In genomic region chr6:15500901-15501805, GRCh38 we compare ENCODE assay signal across 20 cellular contexts.
A peak's percentile ranks its signal among the peaks of the same experiment; 100 is the strongest.
DNase-seq lines count a peak whose midpoint lies in the region; ATAC-seq and TF ChIP-seq lines count a peak whose summit lies in the region.
"Had no signal": no experiment of that assay in that cellular context is flagged by ENCODE, and none has a peak within 500 bp of the region (broad histone marks: within the 10 kb centered on the region; RNA-seq: fewer than 3 reads in every experiment).

No MANE protein-coding gene starts in this region.

- 93% methylated on average over 34 of the region's 36 CpGs for WGBS in mesenchymal stem cell
- 93 to 97% (median 95%) methylated on average over 36 of the region's 36 CpGs for WGBS in stomach, 5 donors

- TF ChIP-seq CTCF in stomach (IDR thresholded peaks at IDR 0.05), result no peak

- peaks cover 51 to 75% of the 10 kb centered on the region in 2 donors for H3K36me3 Mint-ChIP-seq in stimulated activated naive B cell treated with anti-CD40 and anti-IgM and Interleukin-4, amounts not matched to agents 10 μg/mL and 1 μg/mL and 100 μg/mL, for 72 hours

- no peak for TF ChIP-seq POLR2A in stomach (IDR thresholded peaks at IDR 0.05)

- no peak overlapping the region for H2BK15ac ChIP-seq in mesenchymal stem cell (ENCODE audit: low read depth, poor library complexity, severe bottlenecking)

- no peak overlapping the region for H2AFZ ChIP-seq in mesenchymal stem cell (ENCODE audit: low read depth, low read length)

- H3K4ac ChIP-seq in mesenchymal stem cell (ENCODE audit: low read depth in 1 of 2, low read length in 2 of 2), result no peak overlapping the region

- DNase-seq in activated effector memory CD4-positive, alpha-beta T cell treated with anti-CD3 and anti-CD28 coated beads, Interleukin-2, amount 50 U/mL, for 16 hours, result peak; percentile 48
- no peak for DNase-seq in activated effector memory CD4-positive, alpha-beta T cell treated with Interleukin-2 at 50 U/mL for 16 hours
- peak; percentile 24 for DNase-seq in amniotic epithelial cell (ENCODE audit: low read depth)
- DNase-seq in mesenchymal stem cell, result no peak
- DNase-seq in stimulated activated naive B cell treated with anti-CD40 and anti-IgM and Interleukin-4, amounts not matched to agents 10 μg/mL and 1 μg/mL and 100 μg/mL, for 72 hours, result no peak
- no peak for DNase-seq in GM03348 (ENCODE audit: low spot score)
- no peak for DNase-seq in stomach
- DNase-seq: Calu3, colonic mucosa, GDM1, HFFc6, immature natural killer cell, NCI-H2107, NCI-H774 had no signal

- H2AK5ac ChIP-seq in mesenchymal stem cell (ENCODE audit: low read length, severe bottlenecking), result no peak overlapping the region

- no peaks in the 10 kb centered on the region for H3K27me3 Mint-ChIP-seq in stimulated activated naive B cell treated with anti-CD40 and anti-IgM and Interleukin-4, amounts not matched to agents 10 μg/mL and 1 μg/mL and 100 μg/mL, for 72 hours
- H3K27me3 Mint-ChIP-seq: memory B cell; stimulated activated naive CD8-positive, alpha-beta T cell treated with anti-CD3 and anti-CD28 coated beads, Interleukin-15, Interleukin-2, amounts not matched to agents 100 ng/mL and 50 ng/mL, for 24 hours had no signal

- H3K14ac ChIP-seq in mesenchymal stem cell (ENCODE audit: low read length in 2 of 2), result no peak overlapping the region

- peak overlapping the region; percentile 76 for H3K27ac Mint-ChIP-seq in stimulated activated naive B cell treated with anti-CD40 and anti-IgM and Interleukin-4, amounts not matched to agents 10 μg/mL and 1 μg/mL and 100 μg/mL, for 72 hours
- H3K27ac Mint-ChIP-seq: HFFc6, memory B cell had no signal

- no peak overlapping the region for H4K8ac ChIP-seq in mesenchymal stem cell (ENCODE audit: low read length)

- H2BK5ac ChIP-seq in mesenchymal stem cell (ENCODE audit: low read depth, low read length, poor library complexity, severe bottlenecking), result no peak overlapping the region

- intact Hi-C loops in stomach (cut with DNase I; ENCODE audit: low total_unique reads), result loop anchor here (10.0 kb wide), 1 partner anchor 124 kb away; no protein-coding TSS in a partner anchor

- peak overlapping the region; percentile 47 for H4K91ac ChIP-seq in mesenchymal stem cell (ENCODE audit: low read length)

- no peak overlapping the region for H3K27ac ChIP-seq in mesenchymal stem cell (ENCODE audit: low read length, poor library complexity, severe bottlenecking)
- H3K27ac ChIP-seq in stomach, result peak overlapping the region in 1 of 5 donors; percentile 13
- H3K27ac ChIP-seq: colonic mucosa, Peyer's patch, VCaP had no signal

- no peak overlapping the region for H3K9ac ChIP-seq in mesenchymal stem cell (ENCODE audit: low read length)

- H3K23ac ChIP-seq in mesenchymal stem cell (ENCODE audit: low read length in 2 of 2), result no peak overlapping the region

- H3K9me3 Mint-ChIP-seq in stimulated activated naive B cell treated with anti-CD40 and anti-IgM and Interleukin-4, amounts not matched to agents 10 μg/mL and 1 μg/mL and 100 μg/mL, for 72 hours, result no peaks in the 10 kb centered on the region
- H3K9me3 Mint-ChIP-seq: HFFc6; immature natural killer cell; memory B cell; stimulated activated naive CD8-positive, alpha-beta T cell treated with anti-CD3 and anti-CD28 coated beads, Interleukin-15, Interleukin-2, amounts not matched to agents 100 ng/mL and 50 ng/mL, for 24 hours had no signal

- peaks cover 10 to 26% of the 10 kb centered on the region in 2 donors for H3K4me1 Mint-ChIP-seq in stimulated activated naive B cell treated with anti-CD40 and anti-IgM and Interleukin-4, amounts not matched to agents 10 μg/mL and 1 μg/mL and 100 μg/mL, for 72 hours

- H3K4me1 ChIP-seq in mesenchymal stem cell (ENCODE audit: control insufficient read depth, insufficient read depth, low read depth, low read length) (peaks cover 33% of the 10 kb centered on the region), stomach (peaks cover 16 to 51% (median 27%) of the 10 kb centered on the region in 4 donors)
- H3K4me1 ChIP-seq: colonic mucosa had no signal

- H3K27me3 ChIP-seq in mesenchymal stem cell (ENCODE audit: control insufficient read depth in 1 of 2, insufficient read depth in 1 of 2, low read length in 2 of 2), result no peaks in the 10 kb centered on the region
- no peaks in the 10 kb centered on the region for H3K27me3 ChIP-seq in stomach
- H3K27me3 ChIP-seq: colonic mucosa, Peyer's patch had no signal

- peaks cover 26% of the 10 kb centered on the region for H3K79me1 ChIP-seq in mesenchymal stem cell (replicated peaks; ENCODE audit: low read length, poor library complexity, severe bottlenecking)

- TF ChIP-seq EP300 in stomach (IDR thresholded peaks at IDR 0.05), result no peak

- H3K36me3 ChIP-seq in mesenchymal stem cell (ENCODE audit: control insufficient read depth in 1 of 2, insufficient read depth in 2 of 2, low read depth in 1 of 2, low read length in 2 of 2) (peaks cover 60 to 77% of the 10 kb centered on the region in 2 experiments), stomach (peaks cover 18 to 77% (median 65%) of the 10 kb centered on the region in 4 donors)
- H3K36me3 ChIP-seq: colonic mucosa had no signal

- H3K9me3 ChIP-seq in mesenchymal stem cell (ENCODE audit: control insufficient read depth, low read length), result no peaks in the 10 kb centered on the region
- H3K9me3 ChIP-seq in stomach, result no peaks in the 10 kb centered on the region
- H3K9me3 ChIP-seq: colonic mucosa, Peyer's patch had no signal

- peak overlapping the region in 1 of 2 experiments; percentile 28 for H3K18ac ChIP-seq in mesenchymal stem cell (ENCODE audit: low read depth in 1 of 2, low read length in 2 of 2)

- no peak overlapping the region for H3K4me3 Mint-ChIP-seq in stimulated activated naive B cell treated with anti-CD40 and anti-IgM and Interleukin-4, amounts not matched to agents 10 μg/mL and 1 μg/mL and 100 μg/mL, for 72 hours
- H3K4me3 Mint-ChIP-seq: HFFc6; immature natural killer cell; memory B cell; stimulated activated naive CD8-positive, alpha-beta T cell treated with anti-CD3 and anti-CD28 coated beads, Interleukin-15, Interleukin-2, amounts not matched to agents 100 ng/mL and 50 ng/mL, for 24 hours had no signal

- peak overlapping the region in 1 of 2 experiments; percentile 47 for H2BK12ac ChIP-seq in mesenchymal stem cell (ENCODE audit: low read length in 2 of 2)

- H3K4me3 ChIP-seq in mesenchymal stem cell (ENCODE audit: insufficient read depth in 1 of 2, low read depth in 1 of 2, low read length in 2 of 2), result no peak overlapping the region
- H3K4me3 ChIP-seq in stomach, result no peak overlapping the region
- H3K4me3 ChIP-seq: colonic mucosa, Peyer's patch, smooth muscle cell had no signal

- H2BK120ac ChIP-seq in mesenchymal stem cell (ENCODE audit: low read depth, low read length), result no peak overlapping the region

- ATAC-seq in stimulated activated naive B cell treated with anti-CD40 and anti-IgM and Interleukin-4, amounts not matched to agents 10 μg/mL and 1 μg/mL and 100 μg/mL, for 72 hours (replicated peaks), result no peak
- no peak for ATAC-seq in HG03378 (IDR thresholded peaks at IDR 0.05; ENCODE audit: unreplicated experiment)

- H3K4me2 ChIP-seq in mesenchymal stem cell (ENCODE audit: low read length, poor library complexity, severe bottlenecking), result no peak overlapping the region
- H3K4me2 ChIP-seq: smooth muscle cell had no signal

Comparison
In these comparisons a context has a peak if more than half of its experiments do, and no peak if none do; other contexts are left out.
1. DNase-seq: peak in activated effector memory CD4-positive, alpha-beta T cell treated with anti-CD3 and anti-CD28 coated beads, Interleukin-2, amount 50 U/mL, for 16 hours (single experiment) and amniotic epithelial cell (single experiment); none in activated effector memory CD4-positive, alpha-beta T cell treated with Interleukin-2 at 50 U/mL for 16 hours (single experiment), mesenchymal stem cell (single experiment), stimulated activated naive B cell treated with anti-CD40 and anti-IgM and Interleukin-4, amounts not matched to agents 10 μg/mL and 1 μg/mL and 100 μg/mL, for 72 hours (single experiment), GM03348 (single experiment) and stomach (single experiment).